In the genomic region with DNA sequence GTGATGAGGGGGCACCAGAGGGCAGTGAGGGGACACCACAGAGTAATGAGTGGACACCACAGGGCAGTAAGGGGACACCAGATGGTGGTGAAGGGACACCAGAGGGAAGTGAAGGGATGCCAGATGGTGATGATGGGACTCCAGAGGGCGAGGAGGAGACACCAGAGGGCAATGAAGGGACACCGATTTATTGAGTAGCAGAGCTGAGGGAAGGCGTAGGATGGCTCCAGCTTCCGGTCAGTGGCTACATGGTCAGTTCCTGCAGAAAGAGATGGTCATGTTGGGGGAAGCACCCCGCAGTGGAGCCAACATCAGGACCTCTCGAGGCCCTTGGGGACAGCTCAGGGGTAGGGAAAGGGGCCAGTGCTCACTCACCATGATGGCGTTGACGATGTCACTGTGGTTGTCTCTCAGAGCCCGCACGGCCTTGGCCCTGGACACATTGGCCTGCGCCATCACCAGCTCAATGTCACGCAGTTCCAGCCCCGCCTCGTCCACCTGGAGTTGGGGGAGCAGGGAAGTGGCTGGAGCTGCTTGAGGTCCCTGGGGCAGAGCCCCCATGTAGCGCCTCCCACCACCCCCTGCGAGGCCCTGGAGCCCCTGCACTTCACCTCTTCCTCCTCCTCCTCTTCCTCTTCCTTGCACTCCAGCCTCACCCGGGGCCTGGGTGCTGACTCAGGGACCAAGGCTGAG, we compare ENCODE assay signal across 1 cellular context.
A peak's percentile ranks its signal among the peaks of the same experiment; 100 is the strongest.
TF ChIP-seq lines count a peak whose summit lies in the region.

No MANE protein-coding gene starts in this region.

TF ChIP-seq in K562, 482 proteins besides CTCF, POLR2A, EP300 and RAD21:
- peak; percentile 60; the same call in 1 of the 2 replicates for TF ChIP-seq CTBP1 (IDR thresholded peaks at IDR 0.05; ENCODE audit: borderline replicate concordance)
- peak; percentile 54 for TF ChIP-seq ETV1 (tag; conservative IDR thresholded peaks at IDR 0.05; ENCODE audit: low read depth)
- TF ChIP-seq ZNF124 (CRISPR knock-in tag; IDR thresholded peaks at IDR 0.05): no peak
